In the genomic region with DNA sequence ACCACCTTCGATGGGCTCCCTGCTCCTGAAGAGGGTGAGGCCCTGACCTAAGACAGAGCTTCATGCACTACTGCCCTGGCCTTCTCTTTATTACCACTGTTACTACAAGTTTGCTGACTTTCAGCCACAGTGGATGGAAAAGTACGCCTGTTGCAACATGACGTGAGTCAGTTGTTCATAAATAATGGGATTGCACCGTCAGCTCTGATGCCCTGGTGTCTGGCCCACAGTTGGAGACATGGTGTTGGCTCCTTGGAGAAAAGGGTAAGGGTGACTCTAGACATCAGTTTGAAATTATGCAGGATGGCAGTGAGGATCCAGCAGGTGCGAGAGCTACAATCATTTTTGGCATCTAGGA, we compare ENCODE assay signal across 12 cellular contexts. TPM values are rescaled to one million over a fixed set of nuclear protein-coding genes. Genes with fewer than 3 reads are reported as not detected.
DNase-seq lines count a peak whose midpoint lies in the region; ATAC-seq and TF ChIP-seq lines count a peak whose summit lies in the region.
"Had no signal": no experiment of that assay in that cellular context is flagged by ENCODE, and none has a peak within 500 bp of the region (broad histone marks: within the 10 kb centered on the region; RNA-seq: fewer than 3 reads in every experiment).

No MANE protein-coding gene starts in this region.

- TF ChIP-seq CTCF in foreskin fibroblast (IDR thresholded peaks at IDR 0.05; ENCODE audit: low read depth, low read length), result no peak
- TF ChIP-seq CTCF in type B pancreatic cell (conservative IDR thresholded peaks at IDR 0.05), result no peak
- TF ChIP-seq CTCF in Caco-2 (IDR thresholded peaks at IDR 0.05; ENCODE audit: insufficient read depth in 1 of 2, low read depth in 1 of 2, low read length in 1 of 2, severe bottlenecking in 1 of 2, unreplicated experiment in 1 of 2), result no peak

- DNase-seq in HPDE6-E6E7 (ENCODE audit: extremely low spot score) (peak; percentile 74), SW480 (ENCODE audit: low spot score) (peak; percentile 28), foreskin fibroblast (peak; percentile 92 to 94), type B pancreatic cell (ENCODE audit: extremely low spot score, unreplicated experiment) (no peak), HUDEP-2 (lab: John Stamatoyannopoulos, UW; ENCODE audit: unreplicated experiment in 76 of 76) (no peak), Caco-2 (no peak), left ventricle myocardium superior (no peak)
- DNase-seq: activated effector memory CD4-positive, alpha-beta T cell treated with Interleukin-2 at 50 U/mL for 16 hours; Karpas-422; left cardiac atrium; WERI-Rb-1 had no signal

- H3K4me1 Mint-ChIP-seq in type B pancreatic cell (ENCODE audit: unreplicated experiment) (peaks cover 10% of the 10 kb centered on the region), Caco-2 (ENCODE audit: low read depth, unreplicated experiment) (peaks cover 6% of the 10 kb centered on the region)

- intact Hi-C loops in Caco-2 (cut with micrococcal nuclease; ENCODE audit: unreplicated experiment), result no loop called here
- intact Hi-C loops in left ventricle myocardium superior (cut with micrococcal nuclease), result no loop called here

- H3K4me3 ChIP-seq in foreskin fibroblast (ENCODE audit: low read depth in 1 of 2, low read length in 2 of 2) (no peak overlapping the region), Caco-2 (ENCODE audit: low read depth, low read length) (no peak overlapping the region)

- no peaks in the 10 kb centered on the region for H3K36me3 ChIP-seq in Caco-2 (ENCODE audit: control insufficient read depth, insufficient read depth, low read length)
- H3K36me3 ChIP-seq: WERI-Rb-1 had no signal

- H3K4me3 Mint-ChIP-seq in type B pancreatic cell (peak overlapping the region; percentile 49), Caco-2 (ENCODE audit: unreplicated experiment) (no peak overlapping the region)

- no peaks in the 10 kb centered on the region for H3K27me3 ChIP-seq in Caco-2 (replicated peaks; ENCODE audit: control insufficient read depth, insufficient read depth, low read length)

- POLR2A ChIA-PET in Caco-2 (lab: Charles Lee), result no interaction called here

- ATAC-seq in GM19467 (IDR thresholded peaks at IDR 0.05; ENCODE audit: unreplicated experiment) (no peak), left ventricle myocardium superior (no peak)

- peaks cover 27% of the 10 kb centered on the region for H3K27me3 Mint-ChIP-seq in type B pancreatic cell
- H3K27me3 Mint-ChIP-seq in Caco-2 (ENCODE audit: insufficient read depth, unreplicated experiment), result peaks cover 3% of the 10 kb centered on the region

- CTCF ChIA-PET in Caco-2 (lab: Charles Lee), result no interaction called here

- H3K36me3 Mint-ChIP-seq in type B pancreatic cell (peaks cover 8% of the 10 kb centered on the region), Caco-2 (ENCODE audit: insufficient read depth, unreplicated experiment) (no peaks in the 10 kb centered on the region)

- H3K4me1 ChIP-seq in Caco-2, result peaks cover 7% of the 10 kb centered on the region; the same call in 1 of the 2 replicates

- H3K9me3 ChIP-seq in Caco-2, result no peaks in the 10 kb centered on the region

- H3K9me3 Mint-ChIP-seq in type B pancreatic cell (no peaks in the 10 kb centered on the region), Caco-2 (ENCODE audit: unreplicated experiment) (no peaks in the 10 kb centered on the region)

- H3K27ac Mint-ChIP-seq in type B pancreatic cell, result no peak overlapping the region
- H3K27ac Mint-ChIP-seq in Caco-2 (ENCODE audit: unreplicated experiment), result no peak overlapping the region

- no TSS peak for BruUV-seq in Caco-2 (replicated peaks; lab: Mats Ljungman, UMichigan)

RNA-seq across cellular contexts. Expression of a gene that starts 5.4 kb away (rescaled TPM):
- total RNA-seq in type B pancreatic cell (ENCODE audit: low replicate concordance) (7.8 and 22.3 TPM in 2 replicates), Caco-2 (2022) (3.4 and 5.4 TPM in 2 replicates), left ventricle myocardium superior (1.7 TPM)

Comparison
In these comparisons a context has a peak if more than half of its experiments do, and no peak if none do; other contexts are left out.
1. DNase-seq: peak in HPDE6-E6E7 (single experiment), SW480 (single experiment) and foreskin fibroblast (2 of 2); none in type B pancreatic cell (single experiment), HUDEP-2 (0 of 76), Caco-2 (0 of 2) and left ventricle myocardium superior (single experiment).